Comparison of ENCODE assay signal across 9 cellular contexts in genomic region chr3:51392301-51393095, GRCh38. TPM values are rescaled to one million over a fixed set of nuclear protein-coding genes. Genes with fewer than 3 reads are reported as not detected.
A peak's percentile ranks its signal among the peaks of the same experiment; 100 is the strongest.
DNase-seq lines count a peak whose midpoint lies in the region; ATAC-seq and TF ChIP-seq lines count a peak whose summit lies in the region.
"Had no signal": no experiment of that assay in that cellular context is flagged by ENCODE, and none has a peak within 500 bp of the region (broad histone marks: within the 10 kb centered on the region; RNA-seq: fewer than 3 reads in every experiment).

No MANE protein-coding gene starts in this region.

- H3K27ac ChIP-seq in breast epithelium: peak overlapping the region; percentile 88 to 89
- H3K27ac ChIP-seq in lower lobe of right lung: peak overlapping the region; percentile 86
- H3K27ac ChIP-seq in tibial nerve: peak overlapping the region in 3 of 4 donors; percentile 80 to 92 (median 89)

- WGBS in tibial nerve, 2 donors: 86 to 92% methylated on average over 39 to 44 of the region's 44 CpGs

- no peaks in the 10 kb centered on the region for H3K9me3 Mint-ChIP-seq in activated CD4-positive, alpha-beta T cell treated with anti-CD3 and anti-CD28 coated beads, Interleukin-2, amount 10 ng/mL, durations not matched to agents 7 days and 5 days

- H3K4me3 ChIP-seq in breast epithelium (peak overlapping the region; percentile 65 to 77 (median 76)), lower lobe of right lung (peak overlapping the region; percentile 79), tibial nerve (peak overlapping the region; percentile 56 to 76 (median 70))

- no peak for ATAC-seq in lower lobe of right lung

- no peak for TF ChIP-seq CTCF in breast epithelium (IDR thresholded peaks at IDR 0.05)
- no peak for TF ChIP-seq CTCF in lower lobe of right lung (IDR thresholded peaks at IDR 0.05)
- TF ChIP-seq CTCF in tibial nerve (IDR thresholded peaks at IDR 0.05): no peak

- no peak for DNase-seq in activated CD4-positive, alpha-beta T cell treated with anti-CD3 and anti-CD28 coated beads, Interleukin-2, amount 10 ng/mL, durations not matched to agents 7 days and 5 days
- no peak for DNase-seq in activated CD4-positive, alpha-beta T cell treated with anti-CD3 and anti-CD28 coated beads, Interleukin-2, amount 50 U/mL, for 4 hours
- DNase-seq in breast epithelium (ENCODE audit: low spot score in 2 of 2): no peak
- DNase-seq in lower lobe of right lung: peak; percentile 50
- DNase-seq in tibial nerve (ENCODE audit: low spot score in 2 of 2): no peak
- DNase-seq in NCI-H2107 treated with DMSO at 0.1 percent for 48 hours (lab: John Stamatoyannopoulos, UW; ENCODE audit: unreplicated experiment): no peak
- no peak for DNase-seq in inferior parietal cortex (ENCODE audit: extremely low spot score)
- no peak for DNase-seq in NCI-H2081 (lab: John Stamatoyannopoulos, UW)
- DNase-seq: NCI-H1092 treated with DMSO at 0.1 percent for 48 hours had no signal

- no peaks in the 10 kb centered on the region for H3K27me3 Mint-ChIP-seq in activated CD4-positive, alpha-beta T cell treated with anti-CD3 and anti-CD28 coated beads, Interleukin-2, amount 10 ng/mL, durations not matched to agents 7 days and 5 days

- peaks cover 51% of the 10 kb centered on the region for H3K36me3 Mint-ChIP-seq in activated CD4-positive, alpha-beta T cell treated with anti-CD3 and anti-CD28 coated beads, Interleukin-2, amount 10 ng/mL, durations not matched to agents 7 days and 5 days (ENCODE audit: low read depth)

- TF ChIP-seq POLR2A in breast epithelium (IDR thresholded peaks at IDR 0.05) (no peak), tibial nerve (IDR thresholded peaks at IDR 0.05) (no peak)

- H3K27ac Mint-ChIP-seq in activated CD4-positive, alpha-beta T cell treated with anti-CD3 and anti-CD28 coated beads, Interleukin-2, amount 10 ng/mL, durations not matched to agents 7 days and 5 days: peak overlapping the region; percentile 93

- intact Hi-C loops in breast epithelium (cut with DNase I; ENCODE audit: low total_unique reads): loop anchor here (2.0 to 10.0 kb wide), 2 partner anchors 290 to 818 kb away; no protein-coding TSS in a partner anchor
- intact Hi-C loops in lower lobe of right lung (cut with DNase I): no loop called here

- H3K36me3 ChIP-seq in breast epithelium (no peaks in the 10 kb centered on the region), lower lobe of right lung (peaks cover 76% of the 10 kb centered on the region), tibial nerve (peaks cover 0 to 81% (median 15%) of the 10 kb centered on the region in 3 donors)

- no peak for TF ChIP-seq EP300 in tibial nerve (IDR thresholded peaks at IDR 0.05)

- peaks cover 7 to 32% of the 10 kb centered on the region in 2 donors for H3K4me1 ChIP-seq in breast epithelium
- H3K4me1 ChIP-seq in lower lobe of right lung: peaks cover 74% of the 10 kb centered on the region
- H3K4me1 ChIP-seq in tibial nerve: peaks cover 0 to 81% (median 23%) of the 10 kb centered on the region in 4 donors

- H3K9me3 ChIP-seq in breast epithelium: no peaks in the 10 kb centered on the region
- no peaks in the 10 kb centered on the region for H3K9me3 ChIP-seq in lower lobe of right lung
- no peaks in the 10 kb centered on the region for H3K9me3 ChIP-seq in tibial nerve

- peaks cover 74% of the 10 kb centered on the region for H3K4me1 Mint-ChIP-seq in activated CD4-positive, alpha-beta T cell treated with anti-CD3 and anti-CD28 coated beads, Interleukin-2, amount 10 ng/mL, durations not matched to agents 7 days and 5 days

- CTCF ChIA-PET in activated CD4-positive, alpha-beta T cell treated with anti-CD3 and anti-CD28 coated beads, Interleukin-2, amount 10 ng/mL, durations not matched to agents 7 days and 5 days (lab: Charles Lee): interaction anchor here (0.9 to 1.5 kb wide), 5 partner anchors 13 to 776 kb away, joined by 3 to 7 read pairs (median 4); no protein-coding TSS in a partner anchor

- POLR2A ChIA-PET in activated CD4-positive, alpha-beta T cell treated with anti-CD3 and anti-CD28 coated beads, Interleukin-2, amount 10 ng/mL, durations not matched to agents 7 days and 5 days (lab: Charles Lee): no interaction called here

- H3K4me3 Mint-ChIP-seq in activated CD4-positive, alpha-beta T cell treated with anti-CD3 and anti-CD28 coated beads, Interleukin-2, amount 10 ng/mL, durations not matched to agents 7 days and 5 days: peak overlapping the region; percentile 83

- H3K27me3 ChIP-seq in breast epithelium: no peaks in the 10 kb centered on the region
- H3K27me3 ChIP-seq in lower lobe of right lung (ENCODE audit: low read depth): no peaks in the 10 kb centered on the region
- H3K27me3 ChIP-seq in tibial nerve: no peaks in the 10 kb centered on the region

RNA-seq across cellular contexts. Expression of gene RBM15B, which starts 1.4 kb away (rescaled TPM):
- total RNA-seq in activated CD4-positive, alpha-beta T cell treated with anti-CD3 and anti-CD28 coated beads, Interleukin-2, amount 10 ng/mL, durations not matched to agents 7 days and 5 days: 10 to 100 TPM; 29.0 to 29.8 TPM
- total RNA-seq in breast epithelium: 10 to 100 TPM; 24.6 to 32.5 (median 28.7) TPM
- 24.3 TPM for total RNA-seq in lower lobe of right lung
- total RNA-seq in tibial nerve: 10 to 100 TPM; 22.6 to 32.4 (median 26.0) TPM

RNA-seq across cellular contexts. Expression of gene MANF, which starts 7.4 kb away (rescaled TPM):
- 100 to 1,000 TPM; 107 to 131 TPM for total RNA-seq in activated CD4-positive, alpha-beta T cell treated with anti-CD3 and anti-CD28 coated beads, Interleukin-2, amount 10 ng/mL, durations not matched to agents 7 days and 5 days
- total RNA-seq in breast epithelium: 10 to 100 TPM; 34.2 to 80.6 (median 40.0) TPM
- total RNA-seq in lower lobe of right lung: 59.8 TPM
- total RNA-seq in tibial nerve: 10 to 100 TPM in 3 of 4 donors, 1 to 10 TPM in 1; 9.8 to 28.4 (median 23.0) TPM
